14 cellular contexts compared by ENCODE assay signal in genomic region chr2:240392948-240393830, GRCh38. TPM values are rescaled to one million over a fixed set of nuclear protein-coding genes. Genes with fewer than 3 reads are reported as not detected.
DNase-seq lines count a peak whose midpoint lies in the region; ATAC-seq and TF ChIP-seq lines count a peak whose summit lies in the region.
"Had no signal": no experiment of that assay in that cellular context is flagged by ENCODE, and none has a peak within 500 bp of the region (broad histone marks: within the 10 kb centered on the region; RNA-seq: fewer than 3 reads in every experiment).

No MANE protein-coding gene starts in this region.

- no peaks in the 10 kb centered on the region for H3K27me3 ChIP-seq in SJSA1 (replicated peaks)
- no peaks in the 10 kb centered on the region for H3K27me3 ChIP-seq in sigmoid colon
- H3K27me3 ChIP-seq: foreskin keratinocyte had no signal

- H3K4me3 ChIP-seq in SJSA1, result no peak overlapping the region
- no peak overlapping the region for H3K4me3 ChIP-seq in sigmoid colon
- H3K4me3 ChIP-seq: SK-N-MC had no signal

- no peak overlapping the region for H3K4me3 Mint-ChIP-seq in activated CD8-positive, alpha-beta T cell treated with anti-CD3 and anti-CD28 coated beads, Interleukin-2, amount 10 ng/mL, durations not matched to agents 7 days and 5 days
- no peak overlapping the region for H3K4me3 Mint-ChIP-seq in activated CD8-positive, alpha-beta T cell treated with anti-CD3 and anti-CD28 coated beads for 36 hours

- WGBS in sigmoid colon, 2 donors, result 74 to 85% methylated on average over 23 of the region's 23 CpGs

- H3K36me3 ChIP-seq in SJSA1 (no peaks in the 10 kb centered on the region), sigmoid colon (no peaks in the 10 kb centered on the region)

- no peaks in the 10 kb centered on the region for H3K36me3 Mint-ChIP-seq in activated CD8-positive, alpha-beta T cell treated with anti-CD3 and anti-CD28 coated beads, Interleukin-2, amount 10 ng/mL, durations not matched to agents 7 days and 5 days (ENCODE audit: low read depth)
- H3K36me3 Mint-ChIP-seq in activated CD8-positive, alpha-beta T cell treated with anti-CD3 and anti-CD28 coated beads for 36 hours (ENCODE audit: low read depth), result no peaks in the 10 kb centered on the region

- DNase-seq in activated CD8-positive, alpha-beta T cell treated with anti-CD3 and anti-CD28 coated beads, Interleukin-2, amount 10 ng/mL, durations not matched to agents 7 days and 5 days, result no peak
- DNase-seq in activated CD8-positive, alpha-beta T cell treated with anti-CD3 and anti-CD28 coated beads for 36 hours, result no peak
- DNase-seq in SJSA1 (ENCODE audit: low read depth in 1 of 2, low spot score in 2 of 2), result peak in 1 of 2 experiments; percentile 36
- peak; percentile 1 to 18 for DNase-seq in left colon
- peak; percentile 54 for DNase-seq in sigmoid colon
- DNase-seq in NCI-H2227 treated with DMSO at 0.1 percent for 48 hours (lab: John Stamatoyannopoulos, UW), result no peak
- DNase-seq: foreskin keratinocyte, midbrain, NCI-H1436, NCI-H510A had no signal

- TF ChIP-seq CTCF in activated CD8-positive, alpha-beta T cell treated with anti-CD3 and anti-CD28 coated beads for 36 hours (IDR thresholded peaks at IDR 0.05), result no peak
- no peak for TF ChIP-seq CTCF in sigmoid colon (IDR thresholded peaks at IDR 0.05)

- no peaks in the 10 kb centered on the region for H3K9me3 Mint-ChIP-seq in activated CD8-positive, alpha-beta T cell treated with anti-CD3 and anti-CD28 coated beads, Interleukin-2, amount 10 ng/mL, durations not matched to agents 7 days and 5 days (ENCODE audit: insufficient read depth)
- H3K9me3 Mint-ChIP-seq in activated CD8-positive, alpha-beta T cell treated with anti-CD3 and anti-CD28 coated beads for 36 hours, result no peaks in the 10 kb centered on the region

- peaks cover 23% of the 10 kb centered on the region for H3K4me1 ChIP-seq in SJSA1 (replicated peaks)
- H3K4me1 ChIP-seq in sigmoid colon, result no peaks in the 10 kb centered on the region
- H3K4me1 ChIP-seq: foreskin keratinocyte had no signal

- intact Hi-C loops in activated CD8-positive, alpha-beta T cell treated with anti-CD3 and anti-CD28 coated beads for 36 hours (cut with micrococcal nuclease), result no loop called here
- intact Hi-C loops in left colon (cut with DNase I, micrococcal nuclease) (no loop called here), sigmoid colon (cut with DNase I) (no loop called here)

- CTCF ChIA-PET in activated CD8-positive, alpha-beta T cell treated with anti-CD3 and anti-CD28 coated beads, Interleukin-2, amount 10 ng/mL, durations not matched to agents 7 days and 5 days (lab: Charles Lee), result no interaction called here
- CTCF ChIA-PET in activated CD8-positive, alpha-beta T cell treated with anti-CD3 and anti-CD28 coated beads for 36 hours (lab: Charles Lee), result no interaction called here

- no peak for ATAC-seq in activated CD8-positive, alpha-beta T cell treated with anti-CD3 and anti-CD28 coated beads, Interleukin-2, amount 10 ng/mL, durations not matched to agents 7 days and 5 days
- ATAC-seq in activated CD8-positive, alpha-beta T cell treated with anti-CD3 and anti-CD28 coated beads for 36 hours, result no peak
- no peak for ATAC-seq in left colon
- ATAC-seq in HG03135 (IDR thresholded peaks at IDR 0.05; ENCODE audit: unreplicated experiment), result no peak
- ATAC-seq in GM18520 (IDR thresholded peaks at IDR 0.05; ENCODE audit: unreplicated experiment), result no peak
- ATAC-seq: foreskin keratinocyte had no signal

- no peak for TF ChIP-seq EP300 in sigmoid colon (IDR thresholded peaks at IDR 0.05)

- H3K27ac ChIP-seq in SJSA1, result peak overlapping the region; percentile 24; the same call in 1 of the 2 replicates
- H3K27ac ChIP-seq in sigmoid colon, result no peak overlapping the region
- H3K27ac ChIP-seq: foreskin keratinocyte, KMS-11, SK-N-MC had no signal

- H3K9me3 ChIP-seq in SJSA1 (replicated peaks), result no peaks in the 10 kb centered on the region
- H3K9me3 ChIP-seq in sigmoid colon, result no peaks in the 10 kb centered on the region

- POLR2A ChIA-PET in activated CD8-positive, alpha-beta T cell treated with anti-CD3 and anti-CD28 coated beads, Interleukin-2, amount 10 ng/mL, durations not matched to agents 7 days and 5 days (lab: Charles Lee), result no interaction called here
- POLR2A ChIA-PET in activated CD8-positive, alpha-beta T cell treated with anti-CD3 and anti-CD28 coated beads for 36 hours (lab: Charles Lee), result no interaction called here

- peaks cover 18% of the 10 kb centered on the region for H3K4me1 Mint-ChIP-seq in activated CD8-positive, alpha-beta T cell treated with anti-CD3 and anti-CD28 coated beads, Interleukin-2, amount 10 ng/mL, durations not matched to agents 7 days and 5 days (ENCODE audit: low read depth)
- peaks cover 6% of the 10 kb centered on the region for H3K4me1 Mint-ChIP-seq in activated CD8-positive, alpha-beta T cell treated with anti-CD3 and anti-CD28 coated beads for 36 hours (ENCODE audit: low read depth)

- H3K27me3 Mint-ChIP-seq in activated CD8-positive, alpha-beta T cell treated with anti-CD3 and anti-CD28 coated beads, Interleukin-2, amount 10 ng/mL, durations not matched to agents 7 days and 5 days (ENCODE audit: low read depth), result no peaks in the 10 kb centered on the region
- no peaks in the 10 kb centered on the region for H3K27me3 Mint-ChIP-seq in activated CD8-positive, alpha-beta T cell treated with anti-CD3 and anti-CD28 coated beads for 36 hours

- peak overlapping the region; percentile 89 for H3K27ac Mint-ChIP-seq in activated CD8-positive, alpha-beta T cell treated with anti-CD3 and anti-CD28 coated beads, Interleukin-2, amount 10 ng/mL, durations not matched to agents 7 days and 5 days
- no peak overlapping the region for H3K27ac Mint-ChIP-seq in activated CD8-positive, alpha-beta T cell treated with anti-CD3 and anti-CD28 coated beads for 36 hours

- no peak for TF ChIP-seq POLR2A in sigmoid colon (IDR thresholded peaks at IDR 0.05)

RNA-seq across cellular contexts. Expression of gene GPC1, which starts 42.3 kb away (rescaled TPM):
- total RNA-seq in activated CD8-positive, alpha-beta T cell treated with anti-CD3 and anti-CD28 coated beads, Interleukin-2, amount 10 ng/mL, durations not matched to agents 7 days and 5 days, result 1 to 10 TPM; 4.4 to 5.7 TPM
- 1 to 10 TPM in 1 of 2 experiments, under 1 TPM in 1; 0.83 to 1.2 TPM for total RNA-seq in activated CD8-positive, alpha-beta T cell treated with anti-CD3 and anti-CD28 coated beads for 36 hours
- total RNA-seq in SJSA1 (2014; rRNA removed; shearing (Covaris generic)), result 63.4 and 108 TPM in 2 replicates
- 10 to 100 TPM; 10.4 to 20.0 TPM for total RNA-seq in left colon
- total RNA-seq in sigmoid colon, result 10 to 100 TPM in 3 of 4 donors, 1 to 10 TPM in 1; 7.2 to 30.7 (median 23.7) TPM
- 10 to 100 TPM in 1 of 3 donors, 1 to 10 TPM in 2; 3.0 to 15.8 (median 7.2) TPM for polyA plus RNA-seq in sigmoid colon

Comparison
In these comparisons a context has a peak if more than half of its experiments do, and no peak if none do; other contexts are left out.
1. DNase-seq: peak in left colon (2 of 2) and sigmoid colon (single experiment); none in activated CD8-positive, alpha-beta T cell treated with anti-CD3 and anti-CD28 coated beads, Interleukin-2, amount 10 ng/mL, durations not matched to agents 7 days and 5 days (single experiment), activated CD8-positive, alpha-beta T cell treated with anti-CD3 and anti-CD28 coated beads for 36 hours (single experiment) and NCI-H2227 treated with DMSO at 0.1 percent for 48 hours (single experiment).